ENCODE assay signal across 10 cellular contexts in the genomic region with DNA sequence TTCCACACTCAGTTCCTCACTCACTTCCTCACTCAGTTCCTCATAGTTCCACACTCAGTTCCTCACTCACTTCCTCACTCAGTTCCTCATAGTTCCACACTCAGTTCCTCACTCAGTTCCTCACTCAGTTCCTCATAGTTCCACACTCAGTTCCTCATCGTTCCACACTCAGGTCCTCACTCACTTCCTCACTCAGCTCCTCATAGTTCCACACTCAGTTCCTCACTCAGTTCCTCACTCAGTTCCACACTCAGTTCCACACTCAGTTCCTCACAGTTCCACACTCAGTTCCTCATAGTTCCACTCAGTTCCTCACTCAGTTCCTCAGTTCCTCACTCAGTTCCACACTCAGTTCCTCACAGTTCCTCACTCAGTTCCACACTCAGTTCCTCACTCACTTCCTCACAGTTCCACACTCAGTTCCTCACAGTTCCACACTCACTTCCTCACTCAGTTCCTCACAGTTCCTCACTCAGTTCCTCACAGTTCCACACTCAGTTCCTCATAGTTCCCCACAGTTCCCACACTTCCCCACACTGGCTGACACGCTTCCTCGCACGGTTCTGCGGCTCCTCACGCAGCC. TPM values are rescaled to one million over a fixed set of nuclear protein-coding genes. Genes with fewer than 3 reads are reported as not detected.
DNase-seq lines count a peak whose midpoint lies in the region; FAIRE-seq and TF ChIP-seq lines count a peak whose summit lies in the region.
"Not testable (repeated sequence)": the region's sequence is repeated elsewhere in the genome, so short reads cannot be mapped to it uniquely, and the experiment has no call there.
"Had no signal": no experiment of that assay in that cellular context is flagged by ENCODE, and none has a peak within 500 bp of the region (broad histone marks: within the 10 kb centered on the region; RNA-seq: fewer than 3 reads in every experiment).

No MANE protein-coding gene starts in this region.

- H3K4me3 ChIP-seq in A673 (ENCODE audit: low read depth, low read length, poor library complexity, severe bottlenecking); SK-N-MC; bronchial epithelial cell (ENCODE audit: low read depth, low read length); H1 (ENCODE audit: extremely low read depth in 1 of 4, insufficient read depth in 2 of 4, low read depth in 3 of 4, low read length in 4 of 4): not testable (repeated sequence)

- not testable (repeated sequence) for H2BK120ac ChIP-seq in H1 (replicated peaks; ENCODE audit: low read depth, low read length)

- H2AFZ ChIP-seq in H1 (ENCODE audit: low read length) = not testable (repeated sequence)

- not testable (repeated sequence) for FAIRE-seq in GM12891 (lab: Jason Lieb, UNC); H1 (lab: Jason Lieb, UNC)
- FAIRE-seq in bronchial epithelial cell (lab: Jason Lieb, UNC) = peak; percentile 89

- not testable (repeated sequence) for H3K56ac ChIP-seq in H1 (replicated peaks; ENCODE audit: insufficient read length, low read depth, low read length)

- H3K79me1 ChIP-seq in H1 (ENCODE audit: low read depth, low read length) = not testable (repeated sequence)

- H2BK5ac ChIP-seq in H1 (ENCODE audit: low read depth, low read length) = not testable (repeated sequence)

- H2BK12ac ChIP-seq in H1 (ENCODE audit: low read depth, low read length) = not testable (repeated sequence)

- H3K23ac ChIP-seq in H1 (ENCODE audit: insufficient read length) = not testable (repeated sequence)

- TF ChIP-seq CTCF in A673 (conservative IDR thresholded peaks at IDR 0.05; ENCODE audit: low read depth, low read length); bronchial epithelial cell (IDR thresholded peaks at IDR 0.05; ENCODE audit: insufficient read depth, low read length, severe bottlenecking); H1 (IDR thresholded peaks at IDR 0.05; ENCODE audit: control extremely low read depth in 1 of 3, insufficient read depth in 1 of 3, low read depth in 1 of 3, low read length in 3 of 3): not testable (repeated sequence)

- H2BK15ac ChIP-seq in H1 (ENCODE audit: low read length) = not testable (repeated sequence)

- not testable (repeated sequence) for TF ChIP-seq RAD21 in H1 (IDR thresholded peaks at IDR 0.05 in 1 of 2, conservative IDR thresholded peaks at IDR 0.05 in 1 of 2; ENCODE audit: low read depth in 2 of 2, low read length in 2 of 2)

- not testable (repeated sequence) for H2AK5ac ChIP-seq in H1 (ENCODE audit: low read depth, low read length)

- BruUV-seq in A673 (replicated peaks; lab: Mats Ljungman, UMichigan) = not testable (repeated sequence)

- H3K27me3 ChIP-seq in A673 (replicated peaks; ENCODE audit: insufficient read depth, low read depth, low read length, poor library complexity); bronchial epithelial cell (ENCODE audit: control insufficient read depth, insufficient read depth, low read length); H1 (replicated peaks in 1 of 4; ENCODE audit: control insufficient read depth in 3 of 4, extremely low read depth in 1 of 4, insufficient read depth in 3 of 4, low read length in 3 of 4): not testable (repeated sequence)

- not testable (repeated sequence) for H4K91ac ChIP-seq in H1 (replicated peaks; ENCODE audit: insufficient read length, low read length)

- not testable (repeated sequence) for DNase-seq in A673 (ENCODE audit: low spot score); GM12891 (ENCODE audit: insufficient read length, low spot score); SK-N-MC (ENCODE audit: low read depth, low spot score); bronchial epithelial cell (ENCODE audit: low read depth); H1 (ENCODE audit: low read depth in 1 of 2, low spot score in 2 of 2)
- peak; percentile 63 for DNase-seq in MV-4-11 (lab: John Stamatoyannopoulos, UW)

- H2BK20ac ChIP-seq in H1 (ENCODE audit: low read length) = not testable (repeated sequence)

- peak overlapping the region; percentile 37 for H3K27ac ChIP-seq in A673 (ENCODE audit: low read depth, low read length, poor library complexity, severe bottlenecking)
- 0 out of 2 replicates have a peak overlapping the region, but pooled peaks have one; percentile 5 for H3K27ac ChIP-seq in SK-N-MC
- H3K27ac ChIP-seq in H1 (ENCODE audit: low read depth, low read length) = not testable (repeated sequence)

- H3K79me2 ChIP-seq in H1 (ENCODE audit: control insufficient read depth in 1 of 2, insufficient read depth in 2 of 2, low read length in 2 of 2) = not testable (repeated sequence)

- not testable (repeated sequence) for H4K5ac ChIP-seq in H1 (ENCODE audit: insufficient read length, low read depth, low read length)

- H3K9me3 ChIP-seq in A673 (ENCODE audit: low read depth, low read length, poor library complexity, severe bottlenecking); SK-N-MC (ENCODE audit: low read depth, low read length); H1 (ENCODE audit: insufficient read depth in 2 of 2, low read depth in 1 of 2, low read length in 1 of 2): not testable (repeated sequence)

- CTCF ChIA-PET in A673 (lab: Charles Lee) = not testable (repeated sequence)
- CTCF ChIA-PET in H1 (lab: Charles Lee; ENCODE audit: partially characterized antibody) = interaction anchor here (1.3 to 1.5 kb wide), 2 partner anchors 14 to 40 kb away, joined by 3 to 4 read pairs; no protein-coding TSS in a partner anchor

- H3K14ac ChIP-seq in H1 (ENCODE audit: insufficient read length) = not testable (repeated sequence)

- not testable (repeated sequence) for H3K4ac ChIP-seq in H1 (replicated peaks; ENCODE audit: insufficient read length, low read depth, low read length)

- POLR2A ChIA-PET in A673 (lab: Charles Lee; ENCODE audit: low non-redundant PET) = not testable (repeated sequence)
- POLR2A ChIA-PET in H1 (lab: Charles Lee; ENCODE audit: partially characterized antibody) = interaction anchor here (0.6 to 20.0 kb wide), 11 partner anchors 13 to 450 kb away, joined by 3 to 291 read pairs (median 8); partner anchors contain the start of gene KIF1A

- peaks cover 28% of the 10 kb centered on the region for H3K36me3 ChIP-seq in A673 (ENCODE audit: insufficient read depth, low read length, poor library complexity, severe bottlenecking)
- H3K36me3 ChIP-seq in SK-N-MC (ENCODE audit: insufficient read depth, low read length); bronchial epithelial cell (ENCODE audit: control insufficient read depth, insufficient read depth, low read length): not testable (repeated sequence)
- H3K36me3 ChIP-seq in H1 (ENCODE audit: control insufficient read depth in 2 of 4, insufficient read depth in 4 of 4, low read length in 3 of 4) = peaks cover 14 to 56% (median 48%) of the 10 kb centered on the region in 4 experiments

- intact Hi-C loops in A673 (cut with micrococcal nuclease; ENCODE audit: unreplicated experiment) = not testable (repeated sequence)

- not testable (repeated sequence) for H3K9ac ChIP-seq in SK-N-MC (ENCODE audit: insufficient read length); H1 (replicated peaks in 1 of 4; ENCODE audit: extremely low read depth in 1 of 4, low read depth in 3 of 4, low read length in 3 of 4)

- TF ChIP-seq EP300 in H1 (IDR thresholded peaks at IDR 0.05; ENCODE audit: borderline replicate concordance in 1 of 2, low read depth in 2 of 2, low read length in 2 of 2) = not testable (repeated sequence)

- not testable (repeated sequence) for TF ChIP-seq POLR2A in GM12891 (IDR thresholded peaks at IDR 0.05; ENCODE audit: low read depth, low read length); H1 (IDR thresholded peaks at IDR 0.05; ENCODE audit: control extremely low read depth in 1 of 2, low read depth in 2 of 2, low read length in 2 of 2)

- H3K23me2 ChIP-seq in H1 (ENCODE audit: low read depth, low read length) = not testable (repeated sequence)

- not testable (repeated sequence) for H3K4me1 ChIP-seq in A673 (ENCODE audit: insufficient read depth, low read length, poor library complexity, severe bottlenecking); H1 (replicated peaks in 1 of 4; ENCODE audit: control insufficient read depth in 3 of 4, insufficient read depth in 4 of 4, low read length in 3 of 4)

- not testable (repeated sequence) for H3K4me2 ChIP-seq in H1 (ENCODE audit: insufficient read depth in 1 of 2, low read depth in 2 of 2, low read length in 2 of 2)

- WGBS in H1 (ENCODE audit: extremely low coverage in 1 of 2, insufficient coverage in 1 of 2, insufficient read length in 1 of 2, insufficient replicate concordance in 2 of 2, low coverage in 1 of 2, low lambda C conversion rate in 2 of 2, missing lambda C conversion rate in 1 of 2), 2 experiments = 88% methylated on average over 6 of the region's 6 CpGs; no CpG with 5 or more reads in 1 of the 2 experiments

- peaks cover 15 to 26% of the 10 kb centered on the region in 2 experiments for H4K20me1 ChIP-seq in H1 (replicated peaks in 1 of 2; ENCODE audit: control insufficient read depth in 1 of 2, insufficient read depth in 2 of 2, low read length in 2 of 2)

- H4K8ac ChIP-seq in H1 (ENCODE audit: extremely low read depth, insufficient read depth, low read length) = not testable (repeated sequence)

- not testable (repeated sequence) for H3K18ac ChIP-seq in H1 (ENCODE audit: extremely low read depth, low read length)

TF ChIP-seq in GM12891, 5 proteins besides CTCF, POLR2A, EP300 and RAD21:
- TF ChIP-seq SPI1 (IDR thresholded peaks at IDR 0.05; ENCODE audit: low read depth, low read length) = peak; percentile 8; the same call in 1 of the 2 replicates

TF ChIP-seq in H1, 55 proteins besides CTCF, POLR2A, EP300 and RAD21:
- peak; percentile 100 for TF ChIP-seq ASH2L (IDR thresholded peaks at IDR 0.05; ENCODE audit: low read length)

RNA-seq across cellular contexts. Expression of gene KIF1A, which starts 40.7 kb away (rescaled TPM):
- total RNA-seq in A673 (2021) (301 and 330 TPM in 2 replicates), bronchial epithelial cell (not detected in 2 replicates)
- polyA plus RNA-seq in GM12891 (2012; ENCODE audit: low read depth, missing spikeins) = 0.58 TPM
- total RNA-seq in H1 (2021; fragmentation: NEBNext Ultra II Directional; extraction: Animal tissue kit (Norgen Biotek cat#: 25700)) = 267 and 281 TPM in 2 replicates
- polyA plus RNA-seq in H1 (2011; rRNA removed) = 61.3 and 83.2 TPM in 2 replicates
- polyA plus RNA-seq in H1 (2011; cell fraction: cytosol; rRNA removed) = 37.7 TPM
- polyA plus RNA-seq in H1 (2011; cell fraction: nucleus; rRNA removed) = 305 TPM
- 111 to 171 TPM (median 154 TPM) in 4 replicates for polyA plus RNA-seq in H1 (2012, experiment 1 of 2)
- polyA plus RNA-seq in H1 (2012, experiment 2 of 2) = 110 TPM
- polyA plus RNA-seq in H1 (2013, experiment 1 of 2) = 161 TPM
- 135 TPM for polyA plus RNA-seq in H1 (2013, experiment 2 of 2)
- polyA minus RNA-seq in H1 (2011; rRNA and poly(A)+ RNA removed) = 314 and 356 TPM in 2 replicates
- 97.5 TPM for polyA minus RNA-seq in H1 (2011; cell fraction: cytosol; rRNA and poly(A)+ RNA removed)
- polyA minus RNA-seq in H1 (2011; cell fraction: nucleus; rRNA and poly(A)+ RNA removed) = 239 TPM
- total RNA-seq: CD4-positive, alpha-beta T cell; CD8-positive, alpha-beta T cell had no signal
- polyA plus RNA-seq: AG04450, CD14-positive monocyte had no signal

Comparison
In these comparisons a context has a peak if more than half of its experiments do, and no peak if none do; other contexts are left out.
1. RNA of gene KIF1A, which starts 40.7 kb away (total RNA-seq): 301 to 330 TPM in A673 and 267 to 281 TPM in H1; not detected in bronchial epithelial cell; every median in the first group is over 100 times any median in the second.